ENCODE assay signal across 8 cellular contexts in the genomic region with DNA sequence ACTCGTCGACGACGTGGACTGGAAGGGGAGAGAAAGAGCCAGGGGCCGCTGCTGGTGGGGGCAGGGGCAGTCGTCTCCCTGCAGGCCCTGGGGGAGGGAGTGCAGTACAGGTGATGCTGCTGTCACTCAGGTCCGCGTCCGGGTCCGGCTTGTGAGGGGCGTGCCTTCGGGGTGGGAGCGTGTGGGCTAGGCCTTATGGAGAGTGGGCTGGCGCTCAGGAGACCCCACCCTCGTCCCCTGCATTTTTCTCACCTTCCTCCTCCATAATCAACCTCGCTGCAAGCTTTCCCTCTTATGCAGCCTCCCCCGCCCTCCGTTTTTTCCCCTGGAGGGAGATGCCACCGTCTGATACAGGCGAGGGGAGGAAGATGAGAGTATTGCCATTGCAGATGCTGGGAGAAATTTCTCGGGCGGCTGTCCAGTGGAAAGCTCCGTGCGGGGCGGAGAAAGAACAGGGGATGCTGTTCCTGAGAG. TPM values are rescaled to one million over a fixed set of nuclear protein-coding genes. Genes with fewer than 3 reads are reported as not detected.
DNase-seq lines count a peak whose midpoint lies in the region; ATAC-seq and TF ChIP-seq lines count a peak whose summit lies in the region.

No MANE protein-coding gene starts in this region.

- H2BK5ac ChIP-seq in trophoblast cell (ENCODE audit: low read depth, low read length, poor library complexity) = peak overlapping the region; percentile 83

- H3K27me3 ChIP-seq in trophoblast cell (ENCODE audit: insufficient read depth, low read length) (no peaks in the 10 kb centered on the region), uterus (no peaks in the 10 kb centered on the region)

- no peaks in the 10 kb centered on the region for H3K9me3 ChIP-seq in trophoblast cell (ENCODE audit: insufficient read depth, low read depth, low read length)
- H3K9me3 ChIP-seq in uterus = no peaks in the 10 kb centered on the region

- H3K4me3 ChIP-seq in trophoblast cell (ENCODE audit: low read depth, low read length) (peak overlapping the region; percentile 98), uterus (peak overlapping the region; percentile 91 to 99)

- peak overlapping the region; percentile 86 for H3K4me2 ChIP-seq in trophoblast cell (ENCODE audit: low read length)

- H2BK12ac ChIP-seq in trophoblast cell (ENCODE audit: low read length) = no peak overlapping the region

- peak overlapping the region; percentile 97 for H3K18ac ChIP-seq in trophoblast cell (ENCODE audit: low read length)

- intact Hi-C loops in Right ventricle myocardium superior (cut with DNase I) = no loop called here
- intact Hi-C loops in uterus (cut with DNase I; ENCODE audit: low total_unique reads) = no loop called here

- H3K4ac ChIP-seq in trophoblast cell (ENCODE audit: low read depth, low read length) = peak overlapping the region; percentile 93

- in situ Hi-C loops in KBM-7 (cut with MboI; ENCODE audit: low pct_unique_long_range_greater_than_20kb, low sequenced_read_pairs) = no loop called here

- H3K36me3 ChIP-seq in trophoblast cell (ENCODE audit: control insufficient read depth in 1 of 2, insufficient read depth in 2 of 2, low read length in 2 of 2) = no peaks in the 10 kb centered on the region
- no peaks in the 10 kb centered on the region for H3K36me3 ChIP-seq in uterus

- H2BK120ac ChIP-seq in trophoblast cell (ENCODE audit: insufficient read depth, low read length, poor library complexity) = peak overlapping the region; percentile 76

- peak overlapping the region; percentile 98 for H4K8ac ChIP-seq in trophoblast cell (ENCODE audit: low read depth, low read length)

- H3K79me2 ChIP-seq in trophoblast cell (ENCODE audit: control insufficient read depth, insufficient read depth, low read length, poor library complexity) = peaks cover 19% of the 10 kb centered on the region

- H3K23ac ChIP-seq in trophoblast cell (ENCODE audit: low read length) = no peak overlapping the region

- H3K14ac ChIP-seq in trophoblast cell (ENCODE audit: low read length) = peak overlapping the region; percentile 98

- peak overlapping the region; percentile 73 for H2AK5ac ChIP-seq in trophoblast cell (ENCODE audit: low read length)

- H4K91ac ChIP-seq in trophoblast cell (ENCODE audit: low read depth, low read length) = peak overlapping the region; percentile 82

- peak; percentile 81 for DNase-seq in Daoy (ENCODE audit: low read depth)
- DNase-seq in KBM-7 = peak; percentile 82
- DNase-seq in SHP77 treated with DMSO at 0.1 percent for 48 hours (lab: John Stamatoyannopoulos, UW) = peak; percentile 23
- DNase-seq in activated naive CD4-positive, alpha-beta T cell treated with anti-CD3 and anti-CD28 coated beads, Interleukin-2, amount 50 U/mL, for 16 hours = peak; percentile 47
- peak; percentile 61 for DNase-seq in Right ventricle myocardium superior
- DNase-seq in trophoblast cell = peak; percentile 53 to 66
- DNase-seq in uterus = peak; percentile 31 to 34

- H3K79me1 ChIP-seq in trophoblast cell (ENCODE audit: low read length) = peaks cover 10% of the 10 kb centered on the region

- TF ChIP-seq CTCF in uterus (IDR thresholded peaks at IDR 0.05) = no peak

- peak; percentile 34 for ATAC-seq in GM21737 (IDR thresholded peaks at IDR 0.05; ENCODE audit: unreplicated experiment)
- ATAC-seq in Right ventricle myocardium superior (ENCODE audit: poor library complexity) = peak; percentile 16

- H3K9ac ChIP-seq in trophoblast cell (ENCODE audit: low read length) = peak overlapping the region; percentile 94

- no CpG with 5 or more reads among the region's 25 CpGs for WGBS in trophoblast cell (ENCODE audit: extremely low coverage, insufficient coverage, insufficient read length)

- peak overlapping the region; percentile 91 for H4K12ac ChIP-seq in trophoblast cell (ENCODE audit: low read depth, low read length)

- peak overlapping the region; percentile 86 for H3K27ac ChIP-seq in trophoblast cell (ENCODE audit: low read depth, low read length)
- peak overlapping the region; percentile 86 to 89 for H3K27ac ChIP-seq in uterus

- TF ChIP-seq POLR2A in uterus (IDR thresholded peaks at IDR 0.05) = no peak

- H2AFZ ChIP-seq in trophoblast cell (ENCODE audit: insufficient read depth, low read length, poor library complexity) = peak overlapping the region; percentile 99

- no peaks in the 10 kb centered on the region for H3K4me1 ChIP-seq in trophoblast cell (ENCODE audit: control insufficient read depth in 1 of 2, insufficient read depth in 2 of 2, low read length in 2 of 2)
- H3K4me1 ChIP-seq in uterus = peaks cover 7 to 10% of the 10 kb centered on the region in 2 donors

RNA-seq across cellular contexts. Expression of gene PCMT1, which starts 0.6 kb away (rescaled TPM):
- 229 and 275 TPM in 2 replicates for total RNA-seq in Daoy (2014; rRNA removed; shearing (Covaris generic))
- total RNA-seq in Right ventricle myocardium superior (182 TPM), uterus (100 to 1,000 TPM in 2 of 4 donors, 10 to 100 TPM in 2; 34.4 to 147 (median 88.6) TPM)
- polyA plus RNA-seq in trophoblast cell (2013) = 75.3 and 78.6 TPM in 2 replicates

RNA-seq across cellular contexts. Expression of gene NUP43, which starts 3.8 kb away (rescaled TPM):
- total RNA-seq in Daoy (2014; rRNA removed; shearing (Covaris generic)) = 95.7 and 104 TPM in 2 replicates
- total RNA-seq in Right ventricle myocardium superior = 29.3 TPM
- 24.0 and 24.7 TPM in 2 replicates for polyA plus RNA-seq in trophoblast cell (2013)
- total RNA-seq in uterus = 10 to 100 TPM; 20.2 to 71.2 (median 48.3) TPM

RNA-seq across cellular contexts. Expression of gene LATS1, which starts 32.3 kb away (rescaled TPM):
- 15.0 and 19.5 TPM in 2 replicates for total RNA-seq in Daoy (2014; rRNA removed; shearing (Covaris generic))
- 9.1 TPM for total RNA-seq in Right ventricle myocardium superior
- 8.8 and 8.9 TPM in 2 replicates for polyA plus RNA-seq in trophoblast cell (2013)
- 10 to 100 TPM in 3 of 4 donors, 1 to 10 TPM in 1; 8.5 to 45.4 (median 27.4) TPM for total RNA-seq in uterus

Comparison
In these comparisons a context has a peak if more than half of its experiments do, and no peak if none do; other contexts are left out.
1. Peak in every context shown above with its lines: DNase-seq, ATAC-seq, H3K4me3 ChIP-seq and H3K27ac ChIP-seq.
2. DNase-seq: peak in every context shown above with its lines; median percentile 82 in KBM-7; 81 in Daoy; 61 in Right ventricle myocardium superior; 60 in trophoblast cell; 47 in activated naive CD4-positive, alpha-beta T cell treated with anti-CD3 and anti-CD28 coated beads, Interleukin-2, amount 50 U/mL, for 16 hours; 32 in uterus; 23 in SHP77 treated with DMSO at 0.1 percent for 48 hours.